ENCODE assay signal across 8 cellular contexts in the genomic region with DNA sequence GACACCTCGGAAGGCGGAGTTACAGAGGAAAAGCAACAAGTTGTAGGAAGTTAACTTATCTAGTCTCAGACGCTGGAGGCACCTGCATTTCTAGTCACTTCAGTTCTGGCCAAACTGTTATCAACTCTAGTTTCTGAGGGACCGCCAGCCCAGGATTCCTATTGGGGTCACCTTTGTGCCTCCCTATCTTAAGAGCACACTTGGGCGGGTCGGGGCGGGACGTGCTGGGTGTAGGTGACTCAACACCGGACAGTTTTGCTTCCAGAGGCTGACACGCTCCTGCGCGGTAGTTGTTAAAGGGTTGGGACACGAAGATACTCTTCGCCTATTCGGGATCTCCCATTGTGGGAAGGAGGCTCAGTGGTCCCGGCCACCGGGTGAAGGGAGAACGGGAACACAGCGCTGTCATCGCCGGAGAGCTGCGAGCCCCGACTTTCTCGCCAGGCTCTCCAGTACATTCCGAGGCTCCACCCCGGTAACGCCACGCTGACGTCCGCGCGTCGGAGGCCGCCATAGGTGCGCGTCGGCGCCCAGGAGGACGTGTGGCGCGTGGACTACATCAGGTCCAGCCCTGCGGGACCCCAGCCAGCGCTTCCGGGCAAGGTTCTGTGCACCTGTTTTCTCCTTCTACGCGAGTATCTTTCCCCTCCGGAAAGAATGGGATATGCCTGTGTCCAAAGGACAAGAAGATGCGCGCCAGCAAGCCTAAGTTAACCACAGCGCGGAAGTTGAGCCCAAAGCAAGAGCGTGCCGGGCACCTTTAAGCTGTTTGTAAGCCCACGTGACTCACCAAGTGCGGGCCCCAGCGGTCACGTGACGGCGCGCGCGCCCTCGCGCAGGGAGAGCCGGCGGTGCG. TPM values are rescaled to one million over a fixed set of nuclear protein-coding genes. Genes with fewer than 3 reads are reported as not detected.
DNase-seq lines count a peak whose midpoint lies in the region; ATAC-seq, FAIRE-seq and TF ChIP-seq lines count a peak whose summit lies in the region.

A gene (plus strand): TSS at position 842 of the 856 bp plus-strand sequence. CDS start 35,016 bp downstream, outside the sequence.

- H3K36me3 ChIP-seq in HUES64 (ENCODE audit: insufficient read depth, low read length) (no peaks in the 10 kb centered on the region), OCI-LY3 (replicated peaks; ENCODE audit: low read depth, low read length) (no peaks in the 10 kb centered on the region), mucosa of descending colon (ENCODE audit: low read depth) (no peaks in the 10 kb centered on the region)

- H3K27ac ChIP-seq in HUES64 (ENCODE audit: low read depth, low read length), result peak within 1 kb of the TSS; percentile 96
- peak within 1 kb of the TSS; percentile 80 for H3K27ac ChIP-seq in OCI-LY3 (ENCODE audit: low read length)

- peak within 1 kb of the TSS; percentile 70 for H3K4me2 ChIP-seq in OCI-LY3 (ENCODE audit: low read length)

- WGBS in HUES64, result under 1% methylated on average over 67 of the region's 67 CpGs

- TF ChIP-seq CTCF in D721Med (IDR thresholded peaks at IDR 0.05; ENCODE audit: insufficient read depth, missing control alignments), result no peak
- TF ChIP-seq CTCF in OCI-LY3 (IDR thresholded peaks at IDR 0.05; ENCODE audit: low read depth, low read length), result no peak
- no peak for TF ChIP-seq CTCF in epithelial cell of esophagus (IDR thresholded peaks at IDR 0.05; ENCODE audit: insufficient read depth, low read depth, low read length, missing control alignments)
- TF ChIP-seq CTCF in mucosa of descending colon (IDR thresholded peaks at IDR 0.05), result no peak

- H3K9me3 ChIP-seq in HUES64 (ENCODE audit: insufficient read depth, low read depth, low read length) (no peaks in the 10 kb centered on the region), OCI-LY3 (ENCODE audit: insufficient read depth, low read length) (no peaks in the 10 kb centered on the region), mucosa of descending colon (no peaks in the 10 kb centered on the region)

- peak within 1 kb of the TSS; percentile 73 for H3K4me3 ChIP-seq in HUES64 (ENCODE audit: low read length)
- H3K4me3 ChIP-seq in OCI-LY3 (ENCODE audit: low read length), result peak within 1 kb of the TSS; percentile 94
- peak within 1 kb of the TSS; percentile 75 for H3K4me3 ChIP-seq in epithelial cell of esophagus (ENCODE audit: low read length)
- H3K4me3 ChIP-seq in mucosa of descending colon, result peak within 1 kb of the TSS; percentile 94

- peaks cover 35% of the 10 kb centered on the region for H3K79me2 ChIP-seq in OCI-LY3 (ENCODE audit: low read length)

- no peak for FAIRE-seq in D721Med (lab: Jason Lieb, UNC)

- H3K4me1 ChIP-seq in HUES64 (ENCODE audit: insufficient read depth, low read length), result peaks cover 4% of the 10 kb centered on the region; the same call in 1 of the 2 replicates
- H3K4me1 ChIP-seq in OCI-LY3 (ENCODE audit: low read length), result peaks cover 7% of the 10 kb centered on the region; the same call in 1 of the 2 replicates
- H3K4me1 ChIP-seq in mucosa of descending colon (ENCODE audit: low read depth), result peaks cover 5% of the 10 kb centered on the region

- H2AFZ ChIP-seq in OCI-LY3 (ENCODE audit: low read depth, low read length), result peak within 1 kb of the TSS; percentile 85

- peak; percentile 85 for ATAC-seq in GM21515 (IDR thresholded peaks at IDR 0.05; ENCODE audit: unreplicated experiment)
- ATAC-seq in mucosa of descending colon, result peak; percentile 91

- no peaks in the 10 kb centered on the region for H3K27me3 ChIP-seq in HUES64 (ENCODE audit: insufficient read depth, low read length)
- no peaks in the 10 kb centered on the region for H3K27me3 ChIP-seq in OCI-LY3 (ENCODE audit: low read depth, low read length)

- intact Hi-C loops in mucosa of descending colon (cut with DNase I, micrococcal nuclease), result loop anchor here in 1 of 2 donors (5.0 kb wide), 1 partner anchor 75 kb away; no protein-coding TSS in a partner anchor

- peak; percentile 85 for DNase-seq in D721Med (ENCODE audit: insufficient read length, low spot score)
- DNase-seq in activated T-cell treated with anti-CD3 and anti-CD28 coated beads for 48 hours (ENCODE audit: low read depth), result peak; percentile 93
- DNase-seq in epithelial cell of esophagus (ENCODE audit: low read depth), result peak; percentile 96
- peak; percentile 96 to 97 (median 96) for DNase-seq in mucosa of descending colon
- peak; percentile 81 to 89 for DNase-seq in stimulated activated CD8-positive, alpha-beta memory T cell treated with anti-CD3 and anti-CD28 coated beads, Interleukin-4, amount 100 ng/mL, for 1 hour (ENCODE audit: low read depth in 2 of 2, low spot score in 1 of 2)

- H4K20me1 ChIP-seq in OCI-LY3 (ENCODE audit: insufficient read depth, low read length), result peaks cover 7% of the 10 kb centered on the region; the same call in 1 of the 2 replicates

- H3K9ac ChIP-seq in HUES64 (ENCODE audit: low read depth, low read length) (peak within 1 kb of the TSS; percentile 84), OCI-LY3 (ENCODE audit: low read length) (peak within 1 kb of the TSS; percentile 87)

RNA-seq across cellular contexts. Expression of the gene that starts here (rescaled TPM):
- 10.8 TPM for polyA plus RNA-seq in HUES64 (2013, experiment 1 of 2)
- 11.5 TPM for polyA plus RNA-seq in HUES64 (2013, experiment 2 of 2)
- total RNA-seq in mucosa of descending colon, result 10 to 100 TPM; 44.6 to 74.9 (median 50.9) TPM

Comparison
In these comparisons a context has a peak if more than half of its experiments do, and no peak if none do; other contexts are left out.
1. Peak in every context shown above with its lines: DNase-seq, ATAC-seq, H3K4me3 ChIP-seq and H3K27ac ChIP-seq.